16 cellular contexts compared by ENCODE assay signal in genomic region chr5:6486074-6486473, GRCh38. TPM values are rescaled to one million over a fixed set of nuclear protein-coding genes. Genes with fewer than 3 reads are reported as not detected.
DNase-seq lines count a peak whose midpoint lies in the region; ATAC-seq and TF ChIP-seq lines count a peak whose summit lies in the region.
"Had no signal": no experiment of that assay in that cellular context is flagged by ENCODE, and none has a peak within 500 bp of the region (broad histone marks: within the 10 kb centered on the region; RNA-seq: fewer than 3 reads in every experiment).

No MANE protein-coding gene starts in this region.

- TF ChIP-seq EP300 in stomach (IDR thresholded peaks at IDR 0.05) = no peak

- ATAC-seq in naive thymus-derived CD8-positive, alpha-beta T cell = no peak
- ATAC-seq: A549 had no signal

- H3K4me1 ChIP-seq in DOHH2 (ENCODE audit: control insufficient read depth, low read length) (peaks cover 20% of the 10 kb centered on the region), stomach (peaks cover 0 to 3% (median 0%) of the 10 kb centered on the region in 4 donors)
- H3K4me1 ChIP-seq: A549 had no signal

- peak overlapping the region; percentile 41; the same call in 1 of the 2 replicates for H3K27ac ChIP-seq in DOHH2 (ENCODE audit: low read depth, low read length)
- no peak overlapping the region for H3K27ac ChIP-seq in stomach
- H3K27ac ChIP-seq: A549, BLaER1, GM23248 had no signal

- TF ChIP-seq CTCF in DOHH2 (IDR thresholded peaks at IDR 0.05; ENCODE audit: low read depth, low read length, poor library complexity, severe bottlenecking) = no peak
- no peak for TF ChIP-seq CTCF in HFFc6 (IDR thresholded peaks at IDR 0.05)
- no peak for TF ChIP-seq CTCF in stomach (IDR thresholded peaks at IDR 0.05)

- H3F3A ChIP-seq in DOHH2 (ENCODE audit: control insufficient read depth, insufficient read depth) = no peaks in the 10 kb centered on the region

- no peaks in the 10 kb centered on the region for H3K79me2 ChIP-seq in DOHH2 (ENCODE audit: control insufficient read depth, low read length)

- H3K4me2 ChIP-seq in DOHH2 (ENCODE audit: low read length) = peak overlapping the region; percentile 41; the same call in 1 of the 2 replicates
- H3K4me2 ChIP-seq: A549 had no signal

- TF ChIP-seq POLR2A in stomach (IDR thresholded peaks at IDR 0.05) = no peak

- WGBS in stomach, 5 donors = 83 to 95% (median 85%) methylated on average over 1 of the region's 1 CpG

- DNase-seq in activated T-helper 1 cell treated with anti-CD3 and anti-CD28 coated beads, Interleukin-12 subunit alpha, Interleukin-12 subunit beta, Interleukin-2, Interleukin-4 antibody, amounts not matched to agents 30 ng/mL and 10 ng/mL and 1 ng/mL, durations not matched to agents 14 hours and 24 hours and 36 hours (ENCODE audit: low spot score) = no peak
- no peak for DNase-seq in naive thymus-derived CD8-positive, alpha-beta T cell
- no peak for DNase-seq in HFFc6
- no peak for DNase-seq in AG08396 (ENCODE audit: low spot score)
- DNase-seq in stomach = no peak
- no peak for DNase-seq in dermis blood vessel endothelial cell
- DNase-seq: DMS53, GM23248, H7 had no signal

- peak overlapping the region; percentile 44 to 94 (median 49) for H3K27ac Mint-ChIP-seq in IgD-negative memory B cell
- H3K27ac Mint-ChIP-seq in activated T-helper 1 cell treated with anti-CD3 and anti-CD28 coated beads, Interleukin-12 subunit alpha, Interleukin-12 subunit beta, Interleukin-2, Interleukin-4 antibody, amounts not matched to agents 30 ng/mL and 10 ng/mL and 1 ng/mL, durations not matched to agents 14 hours and 24 hours and 36 hours = peak overlapping the region; percentile 24
- peak overlapping the region in 6 of 10 donors; percentile 12 to 87 (median 55) for H3K27ac Mint-ChIP-seq in naive thymus-derived CD8-positive, alpha-beta T cell
- H3K27ac Mint-ChIP-seq in HFFc6 = no peak overlapping the region

- no peaks in the 10 kb centered on the region for H3K27me3 ChIP-seq in DOHH2 (ENCODE audit: control insufficient read depth, low read length)
- no peaks in the 10 kb centered on the region for H3K27me3 ChIP-seq in stomach
- H3K27me3 ChIP-seq: BLaER1 had no signal

- intact Hi-C loops in activated T-helper 1 cell treated with anti-CD3 and anti-CD28 coated beads, Interleukin-12 subunit alpha, Interleukin-12 subunit beta, Interleukin-2, Interleukin-4 antibody, amounts not matched to agents 30 ng/mL and 10 ng/mL and 1 ng/mL, durations not matched to agents 14 hours and 24 hours and 36 hours (cut with micrococcal nuclease) = no loop called here
- intact Hi-C loops in stomach (cut with DNase I; ENCODE audit: low total_unique reads) = no loop called here

- H3K27me3 Mint-ChIP-seq in IgD-negative memory B cell (peaks cover 5% of the 10 kb centered on the region), HFFc6 (ENCODE audit: insufficient read depth) (peaks cover 6% of the 10 kb centered on the region)
- H3K27me3 Mint-ChIP-seq in activated T-helper 1 cell treated with anti-CD3 and anti-CD28 coated beads, Interleukin-12 subunit alpha, Interleukin-12 subunit beta, Interleukin-2, Interleukin-4 antibody, amounts not matched to agents 30 ng/mL and 10 ng/mL and 1 ng/mL, durations not matched to agents 14 hours and 24 hours and 36 hours (ENCODE audit: insufficient read depth) = peaks cover 4% of the 10 kb centered on the region
- peaks cover 0 to 5% (median 2%) of the 10 kb centered on the region in 5 donors for H3K27me3 Mint-ChIP-seq in naive thymus-derived CD8-positive, alpha-beta T cell

- H3K4me3 ChIP-seq in DOHH2 (ENCODE audit: low read length) (no peak overlapping the region), stomach (no peak overlapping the region)
- H3K4me3 ChIP-seq: A549, BLaER1, GM23248 had no signal

- H4K20me1 ChIP-seq in DOHH2 (ENCODE audit: control insufficient read depth, insufficient read depth, low read depth, low read length) = no peaks in the 10 kb centered on the region
- H4K20me1 ChIP-seq: BLaER1 had no signal

- POLR2A ChIA-PET in naive thymus-derived CD8-positive, alpha-beta T cell (lab: Charles Lee) = no interaction called here

- H3K9me3 Mint-ChIP-seq in IgD-negative memory B cell (no peaks in the 10 kb centered on the region), HFFc6 (no peaks in the 10 kb centered on the region)
- H3K9me3 Mint-ChIP-seq in activated T-helper 1 cell treated with anti-CD3 and anti-CD28 coated beads, Interleukin-12 subunit alpha, Interleukin-12 subunit beta, Interleukin-2, Interleukin-4 antibody, amounts not matched to agents 30 ng/mL and 10 ng/mL and 1 ng/mL, durations not matched to agents 14 hours and 24 hours and 36 hours = no peaks in the 10 kb centered on the region
- H3K9me3 Mint-ChIP-seq in naive thymus-derived CD8-positive, alpha-beta T cell = no peaks in the 10 kb centered on the region

- H3K4me3 Mint-ChIP-seq in IgD-negative memory B cell = peak overlapping the region in 3 of 4 donors; percentile 25 to 90 (median 48)
- no peak overlapping the region for H3K4me3 Mint-ChIP-seq in activated T-helper 1 cell treated with anti-CD3 and anti-CD28 coated beads, Interleukin-12 subunit alpha, Interleukin-12 subunit beta, Interleukin-2, Interleukin-4 antibody, amounts not matched to agents 30 ng/mL and 10 ng/mL and 1 ng/mL, durations not matched to agents 14 hours and 24 hours and 36 hours
- no peak overlapping the region for H3K4me3 Mint-ChIP-seq in naive thymus-derived CD8-positive, alpha-beta T cell
- H3K4me3 Mint-ChIP-seq in HFFc6 = no peak overlapping the region

- H3K9me3 ChIP-seq in DOHH2 (ENCODE audit: control insufficient read depth, insufficient read depth, low read length) (no peaks in the 10 kb centered on the region), stomach (no peaks in the 10 kb centered on the region)
- H3K9me3 ChIP-seq: A549, BLaER1 had no signal

- H3K4me1 Mint-ChIP-seq in IgD-negative memory B cell (peaks cover 38 to 52% (median 46%) of the 10 kb centered on the region in 3 donors), HFFc6 (ENCODE audit: low read depth) (no peaks in the 10 kb centered on the region)
- peaks cover 38% of the 10 kb centered on the region for H3K4me1 Mint-ChIP-seq in activated T-helper 1 cell treated with anti-CD3 and anti-CD28 coated beads, Interleukin-12 subunit alpha, Interleukin-12 subunit beta, Interleukin-2, Interleukin-4 antibody, amounts not matched to agents 30 ng/mL and 10 ng/mL and 1 ng/mL, durations not matched to agents 14 hours and 24 hours and 36 hours (ENCODE audit: low read depth)
- peaks cover 3 to 16% (median 10%) of the 10 kb centered on the region in 4 donors for H3K4me1 Mint-ChIP-seq in naive thymus-derived CD8-positive, alpha-beta T cell

- no peaks in the 10 kb centered on the region for H3K36me3 ChIP-seq in DOHH2 (ENCODE audit: control insufficient read depth, low read length)
- peaks cover 0 to under 1% (median 0%) of the 10 kb centered on the region in 4 donors for H3K36me3 ChIP-seq in stomach
- H3K36me3 ChIP-seq: BLaER1 had no signal

- peaks cover 2% of the 10 kb centered on the region for H3K36me3 Mint-ChIP-seq in IgD-negative memory B cell
- no peaks in the 10 kb centered on the region for H3K36me3 Mint-ChIP-seq in activated T-helper 1 cell treated with anti-CD3 and anti-CD28 coated beads, Interleukin-12 subunit alpha, Interleukin-12 subunit beta, Interleukin-2, Interleukin-4 antibody, amounts not matched to agents 30 ng/mL and 10 ng/mL and 1 ng/mL, durations not matched to agents 14 hours and 24 hours and 36 hours (ENCODE audit: low read depth)
- no peaks in the 10 kb centered on the region for H3K36me3 Mint-ChIP-seq in naive thymus-derived CD8-positive, alpha-beta T cell
- H3K36me3 Mint-ChIP-seq in HFFc6 (ENCODE audit: low read depth) = no peaks in the 10 kb centered on the region

- no peaks in the 10 kb centered on the region for H3K9me2 ChIP-seq in DOHH2 (replicated peaks; ENCODE audit: control insufficient read depth, low read length)

RNA-seq across cellular contexts. Expression of gene UBE2QL1, which starts 37.4 kb away (rescaled TPM):
- polyA plus RNA-seq in IgD-negative memory B cell (not detected), stomach (1 to 10 TPM in 2 of 3 donors, under 1 TPM in 1; 0.95 to 2.7 (median 2.3) TPM)
- 0.73 and 0.91 TPM in 2 replicates for total RNA-seq in activated T-helper 1 cell treated with anti-CD3 and anti-CD28 coated beads, Interleukin-12 subunit alpha, Interleukin-12 subunit beta, Interleukin-2, Interleukin-4 antibody, amounts not matched to agents 30 ng/mL and 10 ng/mL and 1 ng/mL, durations not matched to agents 14 hours and 24 hours and 36 hours
- total RNA-seq in naive thymus-derived CD8-positive, alpha-beta T cell = not detected
- polyA plus RNA-seq in naive thymus-derived CD8-positive, alpha-beta T cell = not detected
- total RNA-seq in HFFc6 (2021; fragmentation: NEBNext Ultra II Directional; extraction: Animal tissue kit (Norgen Biotek cat#: 25700)) = not detected
- total RNA-seq in stomach (1 to 10 TPM in 1 of 5 donors, under 1 TPM in 3, not detected in 1; 0.58 to 6.1 (median 0.91) TPM), dermis blood vessel endothelial cell (under 0.01 and 0.05 TPM in 2 replicates)
- total RNA-seq: G401, GM23248, HT-29 had no signal
- polyA plus RNA-seq: AG04450, GM23248 had no signal

Comparison
In these comparisons a context has a peak if more than half of its experiments do, and no peak if none do; other contexts are left out.
1. H3K4me3 Mint-ChIP-seq: peak in IgD-negative memory B cell (3 of 4); none in activated T-helper 1 cell treated with anti-CD3 and anti-CD28 coated beads, Interleukin-12 subunit alpha, Interleukin-12 subunit beta, Interleukin-2, Interleukin-4 antibody, amounts not matched to agents 30 ng/mL and 10 ng/mL and 1 ng/mL, durations not matched to agents 14 hours and 24 hours and 36 hours (single experiment), naive thymus-derived CD8-positive, alpha-beta T cell (0 of 10) and HFFc6 (single experiment).